In genomic region chr16:71724320-71724751, GRCh38 we compare ENCODE assay signal across 2 cellular contexts.
TF ChIP-seq lines count a peak whose summit lies in the region.

PHLPP2 (minus strand) TSS chr16:71724701; CDS start chr16:71714795, 9,906 bp downstream.

TF ChIP-seq in SK-N-SH, 30 proteins besides CTCF, POLR2A, EP300 and RAD21 (continued from another document):
- no peak for TF ChIP-seq REST (IDR thresholded peaks at IDR 0.05; ENCODE audit: low read depth, low read length)

TF ChIP-seq in SK-N-SH treated with all-trans-retinoic acid at 6 μM for 48 hours, 23 proteins besides CTCF, POLR2A, EP300 and RAD21 (continued from another document):
- TF ChIP-seq TSHZ2 (CRISPR knock-in tag; IDR thresholded peaks at IDR 0.05), result no peak
- no peak for TF ChIP-seq SNAI2 (CRISPR knock-in tag; IDR thresholded peaks at IDR 0.05)
- no peak for TF ChIP-seq ZC3H10 (CRISPR knock-in tag; IDR thresholded peaks at IDR 0.05)
- TF ChIP-seq PATZ1 (CRISPR knock-in tag; IDR thresholded peaks at IDR 0.05; ENCODE audit: borderline replicate concordance), result no peak
